In the genomic region with DNA sequence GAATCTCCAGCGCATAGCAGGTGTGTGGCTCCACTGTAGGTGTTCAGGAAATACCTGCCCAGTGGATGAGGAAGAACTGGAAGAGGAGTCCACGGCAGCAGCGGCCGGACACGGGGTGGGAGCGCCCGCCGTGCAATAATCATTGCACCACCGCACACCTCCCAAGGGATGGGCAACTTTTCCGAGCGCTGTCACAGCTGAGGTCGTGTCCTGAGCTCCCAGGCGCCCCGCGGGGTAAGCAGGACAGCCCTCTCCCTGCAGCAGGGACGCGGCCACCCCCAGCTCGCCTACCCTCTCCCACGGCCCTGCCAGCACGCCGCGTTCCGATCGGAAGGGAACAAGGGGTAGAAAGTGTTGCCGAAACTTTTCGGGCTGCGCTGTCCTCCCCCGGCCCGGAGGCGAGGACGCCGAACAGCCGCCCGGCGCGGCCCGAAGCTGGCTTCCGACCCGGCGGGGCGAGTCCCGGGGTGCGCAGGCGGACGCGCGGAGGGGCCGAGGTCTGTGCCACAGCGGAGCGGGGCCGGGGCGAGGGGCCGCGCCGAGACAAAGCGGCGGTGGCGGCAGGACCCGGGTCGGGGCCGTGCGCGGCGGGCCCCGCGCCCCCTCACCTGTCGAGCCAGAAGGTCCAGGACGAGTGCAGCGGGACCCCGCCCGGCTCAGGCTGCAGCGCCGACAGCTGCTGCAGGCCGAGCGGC, we compare ENCODE assay signal across 7 cellular contexts. TPM values are rescaled to one million over a fixed set of nuclear protein-coding genes. Genes with fewer than 3 reads are reported as not detected.
A peak's percentile ranks its signal among the peaks of the same experiment; 100 is the strongest.
DNase-seq lines count a peak whose midpoint lies in the region; ATAC-seq, FAIRE-seq and TF ChIP-seq lines count a peak whose summit lies in the region.

No MANE protein-coding gene starts in this region.

- peak overlapping the region; percentile 75 for H3K4me3 ChIP-seq in bronchial epithelial cell (ENCODE audit: low read depth, low read length)

- no peaks in the 10 kb centered on the region for H3K36me3 ChIP-seq in bronchial epithelial cell (ENCODE audit: control insufficient read depth, insufficient read depth, low read length)

- TF ChIP-seq CTCF in bronchial epithelial cell (IDR thresholded peaks at IDR 0.05; ENCODE audit: insufficient read depth, low read length, severe bottlenecking): no peak

- peaks cover 6% of the 10 kb centered on the region for H3K27me3 ChIP-seq in bronchial epithelial cell (ENCODE audit: control insufficient read depth, insufficient read depth, low read length)

- DNase-seq in bronchial epithelial cell (ENCODE audit: low read depth) (peak; percentile 12), left kidney (ENCODE audit: low read depth, low spot score) (peak; percentile 80)
- peak in 2 of 3 experiments; percentile 6 to 34 for DNase-seq in stimulated activated CD4-positive, alpha-beta T cell treated with anti-CD3 and anti-CD28 coated beads, TNF-alpha, amount 100 ng/mL, for 4 hours (ENCODE audit: low read depth in 3 of 3)

- peak; percentile 50 for ATAC-seq in GM18502 (IDR thresholded peaks at IDR 0.05; ENCODE audit: poor library complexity, unreplicated experiment)
- ATAC-seq in HG02798 (IDR thresholded peaks at IDR 0.05; ENCODE audit: poor library complexity, unreplicated experiment): peak; percentile 48
- ATAC-seq in SK-N-SH treated with all-trans-retinoic acid at 6 μM for 48 hours: peak; percentile 73
- ATAC-seq in GM21576 (IDR thresholded peaks at IDR 0.05; ENCODE audit: unreplicated experiment): no peak

- no peak for FAIRE-seq in bronchial epithelial cell (lab: Jason Lieb, UNC)

TF ChIP-seq in SK-N-SH treated with all-trans-retinoic acid at 6 μM for 48 hours, 23 proteins besides CTCF, POLR2A, EP300 and RAD21:
- TF ChIP-seq PPARA (CRISPR knock-in tag; IDR thresholded peaks at IDR 0.05; ENCODE audit: borderline replicate concordance): no peak
- TF ChIP-seq ESRRG (CRISPR knock-in tag; IDR thresholded peaks at IDR 0.05): no peak
- no peak for TF ChIP-seq TSHZ2 (CRISPR knock-in tag; IDR thresholded peaks at IDR 0.05)
- no peak for TF ChIP-seq POU6F1 (CRISPR knock-in tag; IDR thresholded peaks at IDR 0.05; ENCODE audit: borderline replicate concordance, low read depth)
- no peak for TF ChIP-seq BACH2 (CRISPR knock-in tag; IDR thresholded peaks at IDR 0.05; ENCODE audit: borderline replicate concordance)
- no peak for TF ChIP-seq ZC3H10 (CRISPR knock-in tag; IDR thresholded peaks at IDR 0.05)
- TF ChIP-seq ZNF8 (CRISPR knock-in tag; IDR thresholded peaks at IDR 0.05): no peak
- TF ChIP-seq, protein P1, sequence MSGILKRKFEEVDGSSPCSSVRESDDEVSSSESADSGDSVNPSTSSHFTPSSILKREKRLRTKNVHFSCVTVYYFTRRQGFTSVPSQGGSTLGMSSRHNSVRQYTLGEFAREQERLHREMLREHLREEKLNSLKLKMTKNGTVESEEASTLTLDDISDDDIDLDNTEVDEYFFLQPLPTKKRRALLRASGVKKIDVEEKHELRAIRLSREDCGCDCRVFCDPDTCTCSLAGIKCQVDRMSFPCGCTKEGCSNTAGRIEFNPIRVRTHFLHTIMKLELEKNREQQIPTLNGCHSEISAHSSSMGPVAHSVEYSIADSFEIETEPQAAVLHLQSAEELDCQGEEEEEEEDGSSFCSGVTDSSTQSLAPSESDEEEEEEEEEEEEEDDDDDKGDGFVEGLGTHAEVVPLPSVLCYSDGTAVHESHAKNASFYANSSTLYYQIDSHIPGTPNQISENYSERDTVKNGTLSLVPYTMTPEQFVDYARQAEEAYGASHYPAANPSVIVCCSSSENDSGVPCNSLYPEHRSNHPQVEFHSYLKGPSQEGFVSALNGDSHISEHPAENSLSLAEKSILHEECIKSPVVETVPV (CRISPR knock-in tag; IDR thresholded peaks at IDR 0.05): no peak
- TF ChIP-seq OSR1 (CRISPR knock-in tag; IDR thresholded peaks at IDR 0.05): no peak
- TF ChIP-seq GLIS3 (CRISPR knock-in tag; IDR thresholded peaks at IDR 0.05): no peak
- TF ChIP-seq ZNF565 (CRISPR knock-in tag; conservative IDR thresholded peaks at IDR 0.05; ENCODE audit: low read depth): no peak
- TF ChIP-seq, protein P2, sequence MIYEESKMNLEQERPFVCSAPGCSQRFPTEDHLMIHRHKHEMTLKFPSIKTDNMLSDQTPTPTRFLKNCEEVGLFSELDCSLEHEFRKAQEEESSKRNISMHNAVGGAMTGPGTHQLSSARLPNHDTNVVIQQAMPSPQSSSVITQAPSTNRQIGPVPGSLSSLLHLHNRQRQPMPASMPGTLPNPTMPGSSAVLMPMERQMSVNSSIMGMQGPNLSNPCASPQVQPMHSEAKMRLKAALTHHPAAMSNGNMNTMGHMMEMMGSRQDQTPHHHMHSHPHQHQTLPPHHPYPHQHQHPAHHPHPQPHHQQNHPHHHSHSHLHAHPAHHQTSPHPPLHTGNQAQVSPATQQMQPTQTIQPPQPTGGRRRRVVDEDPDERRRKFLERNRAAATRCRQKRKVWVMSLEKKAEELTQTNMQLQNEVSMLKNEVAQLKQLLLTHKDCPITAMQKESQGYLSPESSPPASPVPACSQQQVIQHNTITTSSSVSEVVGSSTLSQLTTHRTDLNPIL (CRISPR knock-in tag; IDR thresholded peaks at IDR 0.05; ENCODE audit: low read depth): no peak
- TF ChIP-seq RARB (CRISPR knock-in tag; IDR thresholded peaks at IDR 0.05): no peak
- TF ChIP-seq TOX (CRISPR knock-in tag; IDR thresholded peaks at IDR 0.05; ENCODE audit: borderline replicate concordance): no peak
- TF ChIP-seq TCF4 (CRISPR knock-in tag; IDR thresholded peaks at IDR 0.05; ENCODE audit: borderline replicate concordance): no peak
- TF ChIP-seq CSDC2 (CRISPR knock-in tag; IDR thresholded peaks at IDR 0.05): no peak
- TF ChIP-seq ISL1 (CRISPR knock-in tag; IDR thresholded peaks at IDR 0.05): no peak
- TF ChIP-seq, protein P3, sequence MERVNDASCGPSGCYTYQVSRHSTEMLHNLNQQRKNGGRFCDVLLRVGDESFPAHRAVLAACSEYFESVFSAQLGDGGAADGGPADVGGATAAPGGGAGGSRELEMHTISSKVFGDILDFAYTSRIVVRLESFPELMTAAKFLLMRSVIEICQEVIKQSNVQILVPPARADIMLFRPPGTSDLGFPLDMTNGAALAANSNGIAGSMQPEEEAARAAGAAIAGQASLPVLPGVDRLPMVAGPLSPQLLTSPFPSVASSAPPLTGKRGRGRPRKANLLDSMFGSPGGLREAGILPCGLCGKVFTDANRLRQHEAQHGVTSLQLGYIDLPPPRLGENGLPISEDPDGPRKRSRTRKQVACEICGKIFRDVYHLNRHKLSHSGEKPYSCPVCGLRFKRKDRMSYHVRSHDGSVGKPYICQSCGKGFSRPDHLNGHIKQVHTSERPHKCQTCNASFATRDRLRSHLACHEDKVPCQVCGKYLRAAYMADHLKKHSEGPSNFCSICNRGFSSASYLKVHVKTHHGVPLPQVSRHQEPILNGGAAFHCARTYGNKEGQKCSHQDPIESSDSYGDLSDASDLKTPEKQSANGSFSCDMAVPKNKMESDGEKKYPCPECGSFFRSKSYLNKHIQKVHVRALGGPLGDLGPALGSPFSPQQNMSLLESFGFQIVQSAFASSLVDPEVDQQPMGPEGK (CRISPR knock-in tag; IDR thresholded peaks at IDR 0.05; ENCODE audit: borderline replicate concordance): no peak
- TF ChIP-seq ZNF70 (CRISPR knock-in tag; IDR thresholded peaks at IDR 0.05): no peak

RNA-seq across cellular contexts. Expression of gene EIF4E3, which starts 0.5 kb away (rescaled TPM):
- 2.1 and 3.1 TPM in 2 replicates for total RNA-seq in bronchial epithelial cell

RNA-seq across cellular contexts. Expression of gene GPR27, which starts 28.9 kb away (rescaled TPM):
- total RNA-seq in bronchial epithelial cell: 0.38 and 0.53 TPM in 2 replicates

Comparison
In these comparisons a context has a peak if more than half of its experiments do, and no peak if none do; other contexts are left out.
1. DNase-seq: peak in every context shown above with its lines; median percentile 80 in left kidney; 20 in stimulated activated CD4-positive, alpha-beta T cell treated with anti-CD3 and anti-CD28 coated beads, TNF-alpha, amount 100 ng/mL, for 4 hours; 12 in bronchial epithelial cell.